In the genomic region with DNA sequence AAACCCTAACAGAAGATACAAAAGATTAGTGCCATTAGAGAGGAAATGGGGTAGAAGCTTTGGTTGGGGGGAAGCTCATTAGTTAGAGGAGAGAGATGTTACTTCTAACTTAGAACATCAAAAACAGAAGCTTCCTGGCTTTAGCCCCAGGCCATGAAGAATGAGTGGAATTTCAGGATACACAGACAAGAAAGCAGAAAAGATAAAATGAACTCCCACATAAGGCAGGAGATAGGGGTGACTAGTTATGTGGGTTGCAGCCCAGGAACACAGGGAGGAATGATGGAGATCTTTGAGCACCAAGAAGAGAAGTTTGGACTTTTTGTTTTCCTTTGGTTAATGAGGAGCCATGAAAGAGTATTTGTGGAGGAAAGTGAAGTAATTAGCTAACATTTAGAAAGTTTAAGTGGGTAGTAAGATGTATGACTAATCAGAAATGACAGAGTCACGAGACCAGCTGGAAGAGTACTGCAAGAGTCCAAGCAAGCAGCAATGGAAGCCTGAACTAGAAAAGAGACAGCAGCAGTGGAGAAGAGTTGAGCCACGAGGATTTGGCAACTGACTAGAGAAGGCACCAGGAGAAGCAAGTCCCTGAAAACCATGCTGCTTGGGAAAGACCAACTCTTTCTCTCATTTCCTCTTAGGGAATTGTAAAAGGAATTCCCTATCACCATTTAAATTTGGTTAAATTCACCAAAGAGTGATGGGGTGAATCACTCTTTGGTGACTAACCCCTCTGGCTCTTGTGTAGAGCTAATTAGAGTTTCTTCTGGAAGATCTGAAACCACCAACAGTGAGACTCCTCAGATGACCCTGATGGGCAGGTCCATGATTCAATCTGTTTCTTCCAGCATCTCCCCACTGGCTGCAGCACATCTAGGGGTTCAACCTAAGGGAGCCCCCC, we compare ENCODE assay signal across 12 cellular contexts.
DNase-seq lines count a peak whose midpoint lies in the region; ATAC-seq, FAIRE-seq and TF ChIP-seq lines count a peak whose summit lies in the region.
"Had no signal": no experiment of that assay in that cellular context is flagged by ENCODE, and none has a peak within 500 bp of the region (broad histone marks: within the 10 kb centered on the region; RNA-seq: fewer than 3 reads in every experiment).

No MANE protein-coding gene starts in this region.

- CTCF ChIA-PET in K562 (lab: Yijun Ruan, JAX; ENCODE audit: low intra/inter-chr PET ratio) = no interaction called here

- H4K5ac ChIP-seq in mesendoderm (ENCODE audit: low read length) = no peak overlapping the region

- H4K20me1 ChIP-seq in K562 (replicated peaks; ENCODE audit: control insufficient read depth, insufficient read depth, low read length) = no peaks in the 10 kb centered on the region

- H3K4me1 ChIP-seq in K562 (replicated peaks in 1 of 2; ENCODE audit: control insufficient read depth in 2 of 2, insufficient read depth in 2 of 2, low read length in 2 of 2) = no peaks in the 10 kb centered on the region
- H3K4me1 ChIP-seq in mesendoderm (ENCODE audit: control insufficient read depth, low read depth, low read length) = peaks cover 6% of the 10 kb centered on the region
- H3K4me1 ChIP-seq: left ventricle myocardium inferior had no signal

- no peak overlapping the region for H2BK5ac ChIP-seq in mesendoderm (ENCODE audit: low read length)

- no peak for TF ChIP-seq CTCF in K562 (IDR thresholded peaks at IDR 0.05 in 2 of 3, conservative IDR thresholded peaks at IDR 0.05 in 1 of 3; ENCODE audit: insufficient read depth in 2 of 3, low read depth in 1 of 3, low read length in 3 of 3)

- intact Hi-C loops in K562 (cut with micrococcal nuclease) = no loop called here

- H3K36me3 ChIP-seq in K562 (ENCODE audit: control insufficient read depth, insufficient read depth, low read length) (no peaks in the 10 kb centered on the region), mesendoderm (ENCODE audit: control insufficient read depth, insufficient read depth, low read length) (no peaks in the 10 kb centered on the region)
- H3K36me3 ChIP-seq: left ventricle myocardium inferior had no signal

- no peak for TF ChIP-seq EP300 in K562 (IDR thresholded peaks at IDR 0.05; ENCODE audit: low read length)

- peak; percentile 76 for DNase-seq in AG08396 (ENCODE audit: low spot score)
- peak; percentile 95 for DNase-seq in HT1080 (ENCODE audit: low read depth)
- no peak for DNase-seq in K562 (ENCODE audit: extremely low read depth in 1 of 4, low spot score in 3 of 4)
- peak; percentile 54 for DNase-seq in mesendoderm
- no peak for DNase-seq in GDM1 (lab: John Stamatoyannopoulos, UW)
- DNase-seq in NOMO-1 treated with dmso at 0.1 percent for 144 hours (lab: John Stamatoyannopoulos, UW; ENCODE audit: unreplicated experiment) = no peak
- no peak for DNase-seq in DMS114 treated with DMSO at 0.1 percent for 48 hours (lab: John Stamatoyannopoulos, UW; ENCODE audit: unreplicated experiment)
- DNase-seq: cortex of kidney, left ventricle myocardium inferior, MM.1S had no signal

- H3K79me1 ChIP-seq in mesendoderm (ENCODE audit: low read length) = no peaks in the 10 kb centered on the region

- H3K27ac ChIP-seq in K562 (ENCODE audit: extremely low read depth, low read depth, low read length) (no peak overlapping the region), mesendoderm (ENCODE audit: low read depth, low read length) (no peak overlapping the region)
- H3K27ac ChIP-seq: left ventricle myocardium inferior had no signal

- FAIRE-seq in K562 (lab: Jason Lieb, UNC) = no peak

- WGBS in K562 (ENCODE audit: insufficient coverage, low coverage, missing lambda C conversion rate) = 0% methylated on average over 2 of the region's 2 CpGs
- WGBS in mesendoderm (ENCODE audit: extremely low coverage, insufficient coverage, low lambda C conversion rate) = no CpG with 5 or more reads among the region's 2 CpGs

- no peaks in the 10 kb centered on the region for H3K9me1 ChIP-seq in K562 (ENCODE audit: control insufficient read depth, insufficient read depth, low read length)

- no peak overlapping the region for H2AFZ ChIP-seq in K562 (ENCODE audit: low read depth, low read length)

- peaks cover 4 to 15% of the 10 kb centered on the region in 2 experiments; a peak in 3 of 5 replicates for H3K27me3 ChIP-seq in K562 (ENCODE audit: control insufficient read depth in 2 of 2, insufficient read depth in 2 of 2, low read length in 2 of 2)
- H3K27me3 ChIP-seq in mesendoderm (ENCODE audit: insufficient read depth, low read length, poor library complexity) = no peaks in the 10 kb centered on the region

- H3K4ac ChIP-seq in mesendoderm (ENCODE audit: low read depth, low read length) = no peak overlapping the region

- POLR2A ChIA-PET in K562 (lab: Yijun Ruan, JAX) = interaction anchor here (1.5 kb wide), 1 partner anchor 8 kb away, joined by 5 read pairs; no protein-coding TSS in a partner anchor

- in situ Hi-C loops in K562 (cut with MboI) = no loop called here

- no peak overlapping the region for H4K8ac ChIP-seq in mesendoderm (ENCODE audit: low read depth, low read length)

- TF ChIP-seq RAD21 in K562 (CRISPR knock-in tag; conservative IDR thresholded peaks at IDR 0.05 in 1 of 2, IDR thresholded peaks at IDR 0.05 in 1 of 2) = no peak

- no peak overlapping the region for H3K23ac ChIP-seq in mesendoderm (ENCODE audit: low read length)

- ATAC-seq in K562 = no peak
- no peak for ATAC-seq in GM18861 (IDR thresholded peaks at IDR 0.05; ENCODE audit: unreplicated experiment)
- ATAC-seq: sciatic nerve had no signal

- H2BK120ac ChIP-seq in mesendoderm (ENCODE audit: low read depth, low read length) = no peak overlapping the region

- no peak overlapping the region for H2AK5ac ChIP-seq in mesendoderm (ENCODE audit: low read length)

- TF ChIP-seq POLR2A in K562 (conservative IDR thresholded peaks at IDR 0.05) = no peak

- H3K18ac ChIP-seq in mesendoderm (ENCODE audit: low read length) = no peak overlapping the region

- no peak overlapping the region for H2BK15ac ChIP-seq in mesendoderm (replicated peaks; ENCODE audit: low read depth)

- H3K79me2 ChIP-seq in K562 (ENCODE audit: control insufficient read depth, insufficient read depth, low read length) (no peaks in the 10 kb centered on the region), mesendoderm (ENCODE audit: control insufficient read depth, insufficient read depth, low read length) (no peaks in the 10 kb centered on the region)

- no TSS peak for BruUV-seq in K562 (replicated peaks; lab: Mats Ljungman, UMichigan)

- H3K4me3 ChIP-seq in K562 = no peak overlapping the region
- H3K4me3 ChIP-seq in mesendoderm (ENCODE audit: low read length) = no peak overlapping the region
- H3K4me3 ChIP-seq: left ventricle myocardium inferior had no signal

- H3K4me2 ChIP-seq in K562 (ENCODE audit: insufficient read depth, low read length) = no peak overlapping the region
- H3K4me2 ChIP-seq in mesendoderm (ENCODE audit: low read length) = no peak overlapping the region

- H3K56ac ChIP-seq in mesendoderm (ENCODE audit: low read length) = no peak overlapping the region

- H3K9me3 ChIP-seq in K562 (replicated peaks; ENCODE audit: control insufficient read depth, insufficient read depth, low read depth, low read length) = no peaks in the 10 kb centered on the region
- H3K9me3 ChIP-seq: left ventricle myocardium inferior had no signal

- H3K9ac ChIP-seq in K562 (ENCODE audit: insufficient read depth in 1 of 2, low read depth in 2 of 2, low read length in 2 of 2) (no peak overlapping the region), mesendoderm (ENCODE audit: low read length) (no peak overlapping the region)

TF ChIP-seq in K562, 482 proteins besides CTCF, POLR2A, EP300 and RAD21:
- TF ChIP-seq BHLHE40 (IDR thresholded peaks at IDR 0.05; ENCODE audit: low read length) (peak; percentile 65), SUPT5H (IDR thresholded peaks at IDR 0.05) (no peak), FOSL1 (tag; conservative IDR thresholded peaks at IDR 0.05) (peak; percentile 76), BRD9 (IDR thresholded peaks at IDR 0.05; ENCODE audit: low read depth, partially characterized antibody) (no peak), E2F3 (CRISPR knock-in tag; IDR thresholded peaks at IDR 0.05) (no peak)
- TF ChIP-seq, protein P1, sequence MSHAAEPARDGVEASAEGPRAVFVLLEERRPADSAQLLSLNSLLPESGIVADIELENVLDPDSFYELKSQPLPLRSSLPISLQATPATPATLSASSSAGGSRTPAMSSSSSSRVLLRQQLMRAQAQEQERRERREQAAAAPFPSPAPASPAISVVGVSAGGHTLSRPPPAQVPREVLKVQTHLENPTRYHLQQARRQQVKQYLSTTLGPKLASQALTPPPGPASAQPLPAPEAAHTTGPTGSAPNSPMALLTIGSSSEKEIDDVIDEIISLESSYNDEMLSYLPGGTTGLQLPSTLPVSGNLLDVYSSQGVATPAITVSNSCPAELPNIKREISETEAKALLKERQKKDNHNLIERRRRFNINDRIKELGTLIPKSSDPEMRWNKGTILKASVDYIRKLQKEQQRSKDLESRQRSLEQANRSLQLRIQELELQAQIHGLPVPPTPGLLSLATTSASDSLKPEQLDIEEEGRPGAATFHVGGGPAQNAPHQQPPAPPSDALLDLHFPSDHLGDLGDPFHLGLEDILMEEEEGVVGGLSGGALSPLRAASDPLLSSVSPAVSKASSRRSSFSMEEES (CRISPR knock-in tag; IDR thresholded peaks at IDR 0.05) = peak; percentile 44; the same call in 1 of the 2 replicates
- TF ChIP-seq, protein P2, sequence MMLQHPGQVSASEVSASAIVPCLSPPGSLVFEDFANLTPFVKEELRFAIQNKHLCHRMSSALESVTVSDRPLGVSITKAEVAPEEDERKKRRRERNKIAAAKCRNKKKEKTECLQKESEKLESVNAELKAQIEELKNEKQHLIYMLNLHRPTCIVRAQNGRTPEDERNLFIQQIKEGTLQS (IDR thresholded peaks at IDR 0.05) = peak; percentile 37; the same call in 1 of the 2 replicates
- TF ChIP-seq, protein P2 (CRISPR knock-in tag; conservative IDR thresholded peaks at IDR 0.05) = no peak

Comparison
In these comparisons a context has a peak if more than half of its experiments do, and no peak if none do; other contexts are left out.
1. DNase-seq: peak in AG08396 (single experiment), HT1080 (single experiment) and mesendoderm (single experiment); none in K562 (0 of 4), GDM1 (single experiment), NOMO-1 treated with dmso at 0.1 percent for 144 hours (single experiment) and DMS114 treated with DMSO at 0.1 percent for 48 hours (single experiment).